In the genomic region with DNA sequence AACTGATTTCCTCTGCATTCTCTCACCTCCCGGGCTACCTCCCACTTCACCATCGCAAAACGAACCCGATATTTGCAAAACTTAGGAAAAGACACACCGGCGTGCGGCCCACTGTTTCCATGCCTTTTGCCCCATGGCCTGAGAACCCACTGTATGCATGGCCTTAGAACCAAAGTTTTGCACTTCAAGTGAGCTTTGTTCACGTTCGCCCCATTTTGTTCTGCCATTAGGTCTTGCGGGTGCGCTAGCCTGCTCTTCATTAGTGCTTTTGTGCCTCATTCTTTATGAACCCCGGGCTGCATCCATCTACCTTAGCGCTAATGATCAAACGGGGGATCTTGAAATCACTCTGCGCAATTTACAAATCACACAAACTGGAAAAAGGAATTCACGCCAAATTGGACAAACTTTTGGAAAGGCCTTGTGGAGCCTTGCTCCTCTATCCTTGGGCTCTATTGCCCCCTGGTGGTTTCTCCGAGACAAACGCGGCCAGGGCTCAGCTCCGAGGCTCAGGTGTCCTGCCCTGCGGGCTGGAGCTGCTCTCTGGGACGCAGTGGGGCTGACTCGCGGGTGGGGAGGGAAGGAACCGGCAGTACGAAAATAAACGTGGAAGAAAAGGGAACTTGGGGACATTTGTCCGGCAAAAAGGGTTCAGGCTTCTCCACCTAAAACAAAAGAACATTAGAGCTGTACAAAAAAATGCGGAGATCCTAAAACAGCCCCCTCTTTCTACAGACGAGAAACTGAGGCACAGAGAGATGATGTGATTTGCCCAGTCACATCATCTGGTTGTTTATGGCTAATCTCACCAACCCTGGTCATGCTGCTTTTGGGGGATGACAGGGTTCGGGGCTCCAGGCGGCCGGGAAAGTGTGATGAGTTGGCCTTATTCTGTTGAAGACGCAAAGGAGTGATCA, we compare ENCODE assay signal across 8 cellular contexts.
A peak's percentile ranks its signal among the peaks of the same experiment; 100 is the strongest.
DNase-seq lines count a peak whose midpoint lies in the region; ATAC-seq and TF ChIP-seq lines count a peak whose summit lies in the region.

No MANE protein-coding gene starts in this region.

- peaks cover 13 to 19% (median 16%) of the 10 kb centered on the region in 4 donors for H3K4me1 Mint-ChIP-seq in CD4-positive, CD25-positive, alpha-beta regulatory T cell
- peaks cover 73% of the 10 kb centered on the region for H3K4me1 Mint-ChIP-seq in osteocyte (ENCODE audit: unreplicated experiment)

- no peaks in the 10 kb centered on the region for H3K36me3 Mint-ChIP-seq in CD4-positive, CD25-positive, alpha-beta regulatory T cell
- H3K36me3 Mint-ChIP-seq in activated naive CD4-positive, alpha-beta T cell treated with anti-CD3 and anti-CD28 coated beads, Interleukin-2, amount 50 U/mL, for 72 hours: peaks cover 5 to 12% of the 10 kb centered on the region in 2 donors
- peaks cover 4% of the 10 kb centered on the region for H3K36me3 Mint-ChIP-seq in osteocyte (ENCODE audit: unreplicated experiment)

- H3K4me3 Mint-ChIP-seq in CD4-positive, CD25-positive, alpha-beta regulatory T cell: peak overlapping the region; percentile 17 to 77 (median 60)
- H3K4me3 Mint-ChIP-seq in osteocyte (ENCODE audit: unreplicated experiment): peak overlapping the region; percentile 45

- 40 to 42% methylated on average over 34 of the region's 34 CpGs for WGBS in aorta, 2 donors

- H3K27ac Mint-ChIP-seq in CD4-positive, CD25-positive, alpha-beta regulatory T cell: peak overlapping the region in 2 of 3 donors; percentile 33 to 71
- peak overlapping the region; percentile 12 to 92 for H3K27ac Mint-ChIP-seq in activated naive CD4-positive, alpha-beta T cell treated with anti-CD3 and anti-CD28 coated beads, Interleukin-2, amount 50 U/mL, for 72 hours
- peak overlapping the region; percentile 98 for H3K27ac Mint-ChIP-seq in osteocyte (ENCODE audit: unreplicated experiment)

- intact Hi-C loops in Right ventricle myocardium inferior (cut with DNase I): loop anchor here (1.0 to 2.0 kb wide), 3 partner anchors 285 to 593 kb away; no protein-coding TSS in a partner anchor
- intact Hi-C loops in aorta (cut with DNase I): loop anchor here (1.0 to 5.0 kb wide), 9 partner anchors 99 to 594 kb away; no protein-coding TSS in a partner anchor

- peaks cover 70% of the 10 kb centered on the region for H3K27me3 ChIP-seq in CD4-positive, CD25-positive, alpha-beta regulatory T cell (ENCODE audit: control insufficient read depth, insufficient read depth, low read length)
- peaks cover 11% of the 10 kb centered on the region for H3K27me3 ChIP-seq in RWPE2 (ENCODE audit: insufficient read depth, poor library complexity, severe bottlenecking)
- no peaks in the 10 kb centered on the region for H3K27me3 ChIP-seq in aorta (ENCODE audit: control insufficient read depth in 1 of 2, insufficient read depth in 2 of 2, low read length in 1 of 2)

- peak; percentile 23 to 67 (median 43) for DNase-seq in CD4-positive, CD25-positive, alpha-beta regulatory T cell
- DNase-seq in LHCN-M2 (ENCODE audit: low read depth) (peak; percentile 82), RWPE2 (ENCODE audit: low spot score) (no peak), Right ventricle myocardium inferior (ENCODE audit: missing footprints) (peak; percentile 85), osteocyte (ENCODE audit: extremely low spot score, unreplicated experiment) (peak; percentile 93), aorta (peak; percentile 84 to 94)
- DNase-seq in activated naive CD4-positive, alpha-beta T cell treated with anti-CD3 and anti-CD28 coated beads, Interleukin-2, amount 50 U/mL, for 72 hours (ENCODE audit: low spot score in 2 of 2): peak; percentile 61 to 82

- H3K4me1 ChIP-seq in CD4-positive, CD25-positive, alpha-beta regulatory T cell (ENCODE audit: control insufficient read depth, insufficient read depth, low read length, poor library complexity, severe bottlenecking): peaks cover 15% of the 10 kb centered on the region
- H3K4me1 ChIP-seq in RWPE2 (ENCODE audit: insufficient read depth, poor library complexity, severe bottlenecking): peaks cover 13% of the 10 kb centered on the region
- H3K4me1 ChIP-seq in aorta (ENCODE audit: control insufficient read depth in 1 of 2, insufficient read depth in 2 of 2, low read length in 2 of 2): peaks cover 5 to 8% of the 10 kb centered on the region in 2 donors

- no peak overlapping the region for H3K27ac ChIP-seq in CD4-positive, CD25-positive, alpha-beta regulatory T cell (ENCODE audit: insufficient read depth, low read length, poor library complexity, severe bottlenecking)
- no peak overlapping the region for H3K27ac ChIP-seq in RWPE2 (ENCODE audit: poor library complexity, severe bottlenecking)
- no peak overlapping the region for H3K27ac ChIP-seq in aorta (ENCODE audit: low read depth in 1 of 2, low read length in 2 of 2)

- H3K9me3 ChIP-seq in CD4-positive, CD25-positive, alpha-beta regulatory T cell (ENCODE audit: control insufficient read depth in 2 of 2, low read length in 2 of 2): peaks cover 16 to 19% of the 10 kb centered on the region in 2 experiments
- H3K9me3 ChIP-seq in RWPE2 (ENCODE audit: severe bottlenecking) (no peaks in the 10 kb centered on the region), aorta (ENCODE audit: control insufficient read depth, low read length) (no peaks in the 10 kb centered on the region)

- ATAC-seq in CD4-positive, CD25-positive, alpha-beta regulatory T cell (ENCODE audit: low read depth in 2 of 2): peak; percentile 46 to 50
- ATAC-seq in GM19452 (IDR thresholded peaks at IDR 0.05; ENCODE audit: unreplicated experiment) (peak; percentile 62), RWPE2 (ENCODE audit: low read depth) (peak; percentile 63), Right ventricle myocardium inferior (peak; percentile 73), aorta (ENCODE audit: low FRiP score) (peak; percentile 81)
- ATAC-seq in activated naive CD4-positive, alpha-beta T cell treated with anti-CD3 and anti-CD28 coated beads, Interleukin-2, amount 50 U/mL, for 72 hours: peak; percentile 72 to 74

- TF ChIP-seq CTCF in RWPE2 (IDR thresholded peaks at IDR 0.05; ENCODE audit: poor library complexity, severe bottlenecking) (peak; percentile 90), osteocyte (IDR thresholded peaks at IDR 0.05) (peak; percentile 96)

- H3K9me3 Mint-ChIP-seq in CD4-positive, CD25-positive, alpha-beta regulatory T cell: peaks cover 0 to 12% (median 0%) of the 10 kb centered on the region in 7 donors
- no peaks in the 10 kb centered on the region for H3K9me3 Mint-ChIP-seq in activated naive CD4-positive, alpha-beta T cell treated with anti-CD3 and anti-CD28 coated beads, Interleukin-2, amount 50 U/mL, for 72 hours
- H3K9me3 Mint-ChIP-seq in osteocyte (ENCODE audit: unreplicated experiment): no peaks in the 10 kb centered on the region

- no peaks in the 10 kb centered on the region for H3K36me3 ChIP-seq in CD4-positive, CD25-positive, alpha-beta regulatory T cell (ENCODE audit: control insufficient read depth, insufficient read depth, low read length)
- no peaks in the 10 kb centered on the region for H3K36me3 ChIP-seq in RWPE2 (ENCODE audit: low read depth)
- H3K36me3 ChIP-seq in aorta (ENCODE audit: control insufficient read depth in 1 of 2, insufficient read depth in 2 of 2, low read length in 1 of 2): no peaks in the 10 kb centered on the region

- H3K27me3 Mint-ChIP-seq in CD4-positive, CD25-positive, alpha-beta regulatory T cell: peaks cover 45% of the 10 kb centered on the region
- peaks cover 6% of the 10 kb centered on the region for H3K27me3 Mint-ChIP-seq in osteocyte (ENCODE audit: unreplicated experiment)

- H3K4me3 ChIP-seq in CD4-positive, CD25-positive, alpha-beta regulatory T cell (ENCODE audit: low read depth, low read length): no peak overlapping the region
- H3K4me3 ChIP-seq in RWPE2 (ENCODE audit: severe bottlenecking) (no peak overlapping the region), aorta (ENCODE audit: low read length in 2 of 2) (no peak overlapping the region)
